ENCODE assay signal across 18 cellular contexts in genomic region chr16:77404823-77405222, GRCh38. TPM values are rescaled to one million over a fixed set of nuclear protein-coding genes. Genes with fewer than 3 reads are reported as not detected.
DNase-seq lines count a peak whose midpoint lies in the region; ATAC-seq, FAIRE-seq and TF ChIP-seq lines count a peak whose summit lies in the region.
"Had no signal": no experiment of that assay in that cellular context is flagged by ENCODE, and none has a peak within 500 bp of the region (broad histone marks: within the 10 kb centered on the region; RNA-seq: fewer than 3 reads in every experiment).

No MANE protein-coding gene starts in this region.

- in situ Hi-C loops in Panc1 (cut with HindIII; ENCODE audit: low pct_unique_long_range_greater_than_20kb, low sequenced_read_pairs), result no loop called here

- H3K27ac ChIP-seq in Panc1 (ENCODE audit: low read length) (peak overlapping the region; percentile 69; the same call in 1 of the 2 replicates), endothelial cell of umbilical vein (ENCODE audit: insufficient read depth, low read depth, low read length) (no peak overlapping the region), smooth muscle cell (ENCODE audit: low read depth) (no peak overlapping the region)
- H3K27ac ChIP-seq: A549, C4-2B had no signal

- peaks cover 5% of the 10 kb centered on the region; the same call in 1 of the 2 replicates for H3K4me1 ChIP-seq in Panc1 (ENCODE audit: control insufficient read depth, insufficient read depth, low read length)
- H3K4me1 ChIP-seq in endothelial cell of umbilical vein (ENCODE audit: control insufficient read depth, extremely low read depth, insufficient read depth, low read length), result peaks cover 26% of the 10 kb centered on the region
- H3K4me1 ChIP-seq in smooth muscle cell (ENCODE audit: low read depth), result peaks cover 6% of the 10 kb centered on the region
- H3K4me1 ChIP-seq: A549, BE2C had no signal

- no peaks in the 10 kb centered on the region for H3F3A ChIP-seq in smooth muscle cell (ENCODE audit: low read depth)

- H3K36me3 Mint-ChIP-seq in mesothelial cell of epicardium (peaks cover 10% of the 10 kb centered on the region), progenitor cell of endocrine pancreas (ENCODE audit: insufficient read depth) (peaks cover 10% of the 10 kb centered on the region)
- H3K36me3 Mint-ChIP-seq in activated T-helper 2 cell treated with anti-CD3 and anti-CD28 coated beads, Interferon-gamma antibody, Interleukin-2, Interleukin-4, amounts not matched to agents 10 μg/mL and 5 μg/mL and 100 μg/mL, durations not matched to agents 14 hours and 24 hours and 36 hours (ENCODE audit: low read depth), result no peaks in the 10 kb centered on the region
- H3K36me3 Mint-ChIP-seq: CD4-positive, alpha-beta memory T cell had no signal

- peaks cover 14% of the 10 kb centered on the region for H3K9me3 Mint-ChIP-seq in mesothelial cell of epicardium
- H3K9me3 Mint-ChIP-seq in progenitor cell of endocrine pancreas (ENCODE audit: low read depth), result peaks cover 13% of the 10 kb centered on the region
- H3K9me3 Mint-ChIP-seq in activated T-helper 2 cell treated with anti-CD3 and anti-CD28 coated beads, Interferon-gamma antibody, Interleukin-2, Interleukin-4, amounts not matched to agents 10 μg/mL and 5 μg/mL and 100 μg/mL, durations not matched to agents 14 hours and 24 hours and 36 hours, result peaks cover 4% of the 10 kb centered on the region

- TF ChIP-seq CTCF in Panc1 (IDR thresholded peaks at IDR 0.05), result no peak
- TF ChIP-seq CTCF in endothelial cell of umbilical vein (IDR thresholded peaks at IDR 0.05; ENCODE audit: extremely low read depth in 1 of 2, insufficient read depth in 1 of 2, low read depth in 1 of 2, low read length in 2 of 2), result no peak
- no peak for TF ChIP-seq CTCF in mesothelial cell of epicardium (IDR thresholded peaks at IDR 0.05; ENCODE audit: unreplicated experiment)
- no peak for TF ChIP-seq CTCF in progenitor cell of endocrine pancreas (IDR thresholded peaks at IDR 0.05; ENCODE audit: unreplicated experiment)
- TF ChIP-seq CTCF in smooth muscle cell (IDR thresholded peaks at IDR 0.05; ENCODE audit: borderline replicate concordance, insufficient read depth, poor library complexity, severe bottlenecking), result no peak

- no TSS peak for BruUV-seq in Panc1 (replicated peaks; lab: Mats Ljungman, UMichigan)
- no TSS peak for BruUV-seq in endothelial cell of umbilical vein (replicated peaks; lab: Mats Ljungman, UMichigan)

- intact Hi-C loops in Panc1 (cut with micrococcal nuclease; ENCODE audit: unreplicated experiment), result no loop called here
- intact Hi-C loops in endothelial cell of umbilical vein (cut with micrococcal nuclease), result no loop called here
- intact Hi-C loops in activated T-helper 2 cell treated with anti-CD3 and anti-CD28 coated beads, Interferon-gamma antibody, Interleukin-2, Interleukin-4, amounts not matched to agents 10 μg/mL and 5 μg/mL and 100 μg/mL, durations not matched to agents 14 hours and 24 hours and 36 hours (cut with micrococcal nuclease), result no loop called here

- no peak for ATAC-seq in Panc1
- no peak for ATAC-seq in HG02870 (IDR thresholded peaks at IDR 0.05; ENCODE audit: unreplicated experiment)
- ATAC-seq: A549 had no signal

- H3K9me3 ChIP-seq in Panc1 (ENCODE audit: control insufficient read depth, insufficient read depth, low read depth, low read length) (peaks cover 5% of the 10 kb centered on the region; the same call in 1 of the 2 replicates), endothelial cell of umbilical vein (replicated peaks; ENCODE audit: control insufficient read depth, insufficient read depth, low read length) (no peaks in the 10 kb centered on the region), smooth muscle cell (replicated peaks; ENCODE audit: low read depth) (no peaks in the 10 kb centered on the region)
- H3K9me3 ChIP-seq: BE2C had no signal

- dilution Hi-C loops in endothelial cell of umbilical vein (cut with MboI; ENCODE audit: extremely low pct_ligation_motif_present, low sequenced_read_pairs), result no loop called here

- H3K36me3 ChIP-seq in Panc1 (ENCODE audit: control insufficient read depth, insufficient read depth, low read length) (no peaks in the 10 kb centered on the region), endothelial cell of umbilical vein (ENCODE audit: control insufficient read depth in 2 of 2, extremely low read depth in 1 of 2, insufficient read depth in 2 of 2, low read length in 2 of 2) (peaks cover 0 to 1% of the 10 kb centered on the region in 2 experiments), smooth muscle cell (ENCODE audit: low read depth) (no peaks in the 10 kb centered on the region)
- H3K36me3 ChIP-seq: BE2C had no signal

- H3K27me3 Mint-ChIP-seq in mesothelial cell of epicardium (ENCODE audit: low read depth) (no peaks in the 10 kb centered on the region), progenitor cell of endocrine pancreas (peaks cover 2% of the 10 kb centered on the region)
- H3K27me3 Mint-ChIP-seq in activated T-helper 2 cell treated with anti-CD3 and anti-CD28 coated beads, Interferon-gamma antibody, Interleukin-2, Interleukin-4, amounts not matched to agents 10 μg/mL and 5 μg/mL and 100 μg/mL, durations not matched to agents 14 hours and 24 hours and 36 hours (ENCODE audit: low read depth), result peaks cover 15% of the 10 kb centered on the region

- H3K79me2 ChIP-seq in endothelial cell of umbilical vein (ENCODE audit: control insufficient read depth, insufficient read depth, low read length) (peaks cover 15% of the 10 kb centered on the region), smooth muscle cell (ENCODE audit: low read depth) (peaks cover 3% of the 10 kb centered on the region)

- no peak for TF ChIP-seq POLR2A in endothelial cell of umbilical vein (IDR thresholded peaks at IDR 0.05; ENCODE audit: low read depth, low read length)

- H3K4me3 ChIP-seq in Panc1 (ENCODE audit: low read depth in 2 of 2, low read length in 2 of 2), result no peak overlapping the region
- H3K4me3 ChIP-seq in endothelial cell of umbilical vein (replicated peaks in 1 of 3; ENCODE audit: insufficient read depth in 1 of 3, low read depth in 1 of 3, low read length in 3 of 3), result no peak overlapping the region
- no peak overlapping the region for H3K4me3 ChIP-seq in smooth muscle cell
- H3K4me3 ChIP-seq: A549 had no signal

- H3K9me1 ChIP-seq in endothelial cell of umbilical vein (replicated peaks; ENCODE audit: control insufficient read depth, extremely low read depth, insufficient read depth, low read length), result no peaks in the 10 kb centered on the region

- H2AFZ ChIP-seq in endothelial cell of umbilical vein (ENCODE audit: low read depth, low read length), result peak overlapping the region; percentile 26
- no peak overlapping the region for H2AFZ ChIP-seq in smooth muscle cell (ENCODE audit: low read depth)

- POLR2A ChIA-PET in Panc1 (lab: Charles Lee) (interaction anchor here (0.6 kb wide), 1 partner anchor 122 kb away, joined by 3 read pairs; no protein-coding TSS in a partner anchor), endothelial cell of umbilical vein (lab: Charles Lee) (no interaction called here)

- H4K20me1 ChIP-seq in endothelial cell of umbilical vein (replicated peaks; ENCODE audit: control insufficient read depth, extremely low read depth, insufficient read depth, low read length), result no peaks in the 10 kb centered on the region
- H4K20me1 ChIP-seq in smooth muscle cell (ENCODE audit: low read depth), result no peaks in the 10 kb centered on the region

- DNase-seq in Panc1 (ENCODE audit: low read depth, low spot score) (no peak), endothelial cell of umbilical vein (ENCODE audit: low read depth, low spot score) (no peak), mesothelial cell of epicardium (ENCODE audit: low spot score in 2 of 2, unreplicated experiment in 2 of 2) (no peak), progenitor cell of endocrine pancreas (ENCODE audit: low spot score, unreplicated experiment) (no peak), NCI-H1105 (lab: John Stamatoyannopoulos, UW) (no peak), smooth muscle cell (lab: John Stamatoyannopoulos, UW; ENCODE audit: unreplicated experiment) (no peak)
- DNase-seq in activated T-helper 2 cell treated with anti-CD3 and anti-CD28 coated beads, Interferon-gamma antibody, Interleukin-2, Interleukin-4, amounts not matched to agents 10 μg/mL and 5 μg/mL and 100 μg/mL, durations not matched to agents 14 hours and 24 hours and 36 hours (ENCODE audit: low spot score), result no peak
- DNase-seq: BE2C; CD4-positive, alpha-beta memory T cell; DMS79; GOT3; HCEC 1CT had no signal

- peak overlapping the region; percentile 48 for H3K27ac Mint-ChIP-seq in mesothelial cell of epicardium
- peak overlapping the region; percentile 13 for H3K27ac Mint-ChIP-seq in progenitor cell of endocrine pancreas
- no peak overlapping the region for H3K27ac Mint-ChIP-seq in activated T-helper 2 cell treated with anti-CD3 and anti-CD28 coated beads, Interferon-gamma antibody, Interleukin-2, Interleukin-4, amounts not matched to agents 10 μg/mL and 5 μg/mL and 100 μg/mL, durations not matched to agents 14 hours and 24 hours and 36 hours
- H3K27ac Mint-ChIP-seq: CD4-positive, alpha-beta memory T cell had no signal

- WGBS in smooth muscle cell (ENCODE audit: low lambda C conversion rate), result 12% methylated on average over 1 of the region's 1 CpG

- no peak for FAIRE-seq in endothelial cell of umbilical vein (lab: Jason Lieb, UNC)
- FAIRE-seq: GM12891 had no signal

- H3K4me2 ChIP-seq in endothelial cell of umbilical vein (ENCODE audit: insufficient read depth, low read length), result no peak overlapping the region
- H3K4me2 ChIP-seq in smooth muscle cell, result no peak overlapping the region
- H3K4me2 ChIP-seq: A549 had no signal

- no peak overlapping the region for H3K4me3 Mint-ChIP-seq in mesothelial cell of epicardium
- no peak overlapping the region for H3K4me3 Mint-ChIP-seq in progenitor cell of endocrine pancreas (ENCODE audit: low read depth)
- no peak overlapping the region for H3K4me3 Mint-ChIP-seq in activated T-helper 2 cell treated with anti-CD3 and anti-CD28 coated beads, Interferon-gamma antibody, Interleukin-2, Interleukin-4, amounts not matched to agents 10 μg/mL and 5 μg/mL and 100 μg/mL, durations not matched to agents 14 hours and 24 hours and 36 hours (ENCODE audit: low read depth)
- H3K4me3 Mint-ChIP-seq: CD4-positive, alpha-beta memory T cell had no signal

- H3K9ac ChIP-seq in endothelial cell of umbilical vein (replicated peaks; ENCODE audit: extremely low read depth, insufficient read depth, low read length) (no peak overlapping the region), smooth muscle cell (ENCODE audit: low read depth) (no peak overlapping the region)

- CTCF ChIA-PET in Panc1 (lab: Charles Lee) (no interaction called here), endothelial cell of umbilical vein (lab: Charles Lee) (interaction anchor here (0.9 to 2.1 kb wide), 6 partner anchors 27 to 256 kb away, joined by 3 to 12 read pairs (median 4); no protein-coding TSS in a partner anchor)

- peaks cover 46% of the 10 kb centered on the region for H3K4me1 Mint-ChIP-seq in mesothelial cell of epicardium
- H3K4me1 Mint-ChIP-seq in progenitor cell of endocrine pancreas (ENCODE audit: low read depth), result peaks cover 6% of the 10 kb centered on the region
- peaks cover 3% of the 10 kb centered on the region for H3K4me1 Mint-ChIP-seq in activated T-helper 2 cell treated with anti-CD3 and anti-CD28 coated beads, Interferon-gamma antibody, Interleukin-2, Interleukin-4, amounts not matched to agents 10 μg/mL and 5 μg/mL and 100 μg/mL, durations not matched to agents 14 hours and 24 hours and 36 hours (ENCODE audit: low read depth)
- H3K4me1 Mint-ChIP-seq: CD4-positive, alpha-beta memory T cell had no signal

- H3K27me3 ChIP-seq in Panc1 (ENCODE audit: control insufficient read depth, insufficient read depth, low read length), result no peaks in the 10 kb centered on the region
- H3K27me3 ChIP-seq in endothelial cell of umbilical vein (ENCODE audit: control insufficient read depth in 2 of 2, insufficient read depth in 2 of 2, low read length in 2 of 2), result no peaks in the 10 kb centered on the region
- H3K27me3 ChIP-seq in smooth muscle cell (ENCODE audit: low read depth), result no peaks in the 10 kb centered on the region
- H3K27me3 ChIP-seq: BE2C had no signal

RNA-seq across cellular contexts. Expression of gene ADAMTS18, which starts 30.0 kb away (rescaled TPM):
- total RNA-seq in Panc1 (2021; ENCODE audit: unreplicated experiment) (not detected), endothelial cell of umbilical vein (2.7 and 27.5 TPM in 2 replicates), mesothelial cell of epicardium (7.4 to 9.1 TPM (median 7.9 TPM) in 3 replicates), progenitor cell of endocrine pancreas (5.8 and 8.4 TPM in 2 replicates), smooth muscle cell (2.7 and 4.4 TPM in 2 replicates)
- not detected for polyA plus RNA-seq in Panc1 (2012; ENCODE audit: insufficient read length)
- polyA plus RNA-seq in endothelial cell of umbilical vein (11.7 and 18.4 TPM in 2 replicates), smooth muscle cell (0.05 and 5.1 TPM in 2 replicates)
- 8.3 and 10.7 TPM in 2 replicates for polyA plus RNA-seq in endothelial cell of umbilical vein (2011; cell fraction: cytosol; rRNA removed)
- 38.9 and 40.0 TPM in 2 replicates for polyA plus RNA-seq in endothelial cell of umbilical vein (2011; cell fraction: nucleus; rRNA removed)
- polyA plus RNA-seq in endothelial cell of umbilical vein (2012), result 6.6 and 10.2 TPM in 2 replicates
- polyA minus RNA-seq in endothelial cell of umbilical vein, result 42.6 and 52.4 TPM in 2 replicates
- polyA minus RNA-seq in endothelial cell of umbilical vein (2011; cell fraction: cytosol; rRNA and poly(A)+ RNA removed), result not detected
- polyA minus RNA-seq in endothelial cell of umbilical vein (2011; cell fraction: nucleus; rRNA and poly(A)+ RNA removed), result 90.4 and 94.0 TPM in 2 replicates
- total RNA-seq in activated T-helper 2 cell treated with anti-CD3 and anti-CD28 coated beads, Interferon-gamma antibody, Interleukin-2, Interleukin-4, amounts not matched to agents 10 μg/mL and 5 μg/mL and 100 μg/mL, durations not matched to agents 14 hours and 24 hours and 36 hours, result not detected in 2 replicates
- total RNA-seq: CD4-positive, alpha-beta memory T cell; G401 had no signal
- polyA plus RNA-seq: AG04450; CD4-positive, alpha-beta memory T cell had no signal
